23 cellular contexts compared by ENCODE assay signal in the genomic region with DNA sequence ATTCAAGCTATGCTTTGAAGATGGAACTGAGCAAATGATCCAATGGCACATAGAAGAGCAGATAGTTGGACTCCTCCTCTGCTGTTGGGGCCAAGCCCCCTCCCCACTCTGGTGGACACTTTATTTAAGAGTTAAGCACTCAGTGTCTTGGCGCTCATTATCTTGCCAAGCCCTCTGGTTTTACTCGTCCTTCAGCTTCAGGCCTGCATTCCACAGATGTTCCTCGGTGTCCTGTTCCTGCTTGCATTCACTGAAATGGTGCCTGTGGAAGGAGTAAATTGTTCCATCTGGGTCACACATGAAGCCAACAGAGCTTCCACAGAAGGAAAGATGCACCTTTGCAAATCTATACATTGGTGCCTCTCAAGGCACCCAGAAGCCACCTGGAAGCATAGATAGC. TPM values are rescaled to one million over a fixed set of nuclear protein-coding genes. Genes with fewer than 3 reads are reported as not detected.
DNase-seq lines count a peak whose midpoint lies in the region; ATAC-seq and TF ChIP-seq lines count a peak whose summit lies in the region.
"Had no signal": no experiment of that assay in that cellular context is flagged by ENCODE, and none has a peak within 500 bp of the region (broad histone marks: within the 10 kb centered on the region; RNA-seq: fewer than 3 reads in every experiment).

No MANE protein-coding gene starts in this region.

- POLR2A ChIA-PET in activated CD8-positive, alpha-beta T cell treated with anti-CD3 and anti-CD28 coated beads for 36 hours (lab: Charles Lee) = interaction anchor here (0.5 to 3.0 kb wide), 2 partner anchors 25 to 35 kb away, joined by 4 to 9 read pairs; partner anchors contain the start of gene MAML2
- POLR2A ChIA-PET in activated CD8-positive, alpha-beta T cell treated with anti-CD3 and anti-CD28 coated beads, Interleukin-2, amount 10 ng/mL, durations not matched to agents 7 days and 5 days (lab: Charles Lee) = interaction anchor here (1.2 kb wide), 1 partner anchor 24 kb away, joined by 5 read pairs; no protein-coding TSS in a partner anchor
- POLR2A ChIA-PET in T-cell (lab: Charles Lee) = interaction anchor here in 1 of 2 donors (1.0 kb wide), 1 partner anchor 262 kb away, joined by 3 read pairs; no protein-coding TSS in a partner anchor

- no peaks in the 10 kb centered on the region for H4K20me1 ChIP-seq in hepatocyte (ENCODE audit: insufficient read depth, poor library complexity, severe bottlenecking)
- peaks cover 4% of the 10 kb centered on the region for H4K20me1 ChIP-seq in smooth muscle cell (ENCODE audit: low read depth)
- H4K20me1 ChIP-seq: BLaER1 had no signal

- H3K27ac ChIP-seq in hepatocyte = peak overlapping the region; percentile 37
- peak overlapping the region; percentile 96 for H3K27ac ChIP-seq in smooth muscle cell (ENCODE audit: low read depth)
- H3K27ac ChIP-seq: BLaER1, neutrophil, transverse colon had no signal

- H3K9me2 ChIP-seq in hepatocyte (replicated peaks; ENCODE audit: insufficient read depth) = no peaks in the 10 kb centered on the region

- DNase-seq in activated CD8-positive, alpha-beta T cell treated with anti-CD3 and anti-CD28 coated beads for 36 hours = no peak
- no peak for DNase-seq in activated CD8-positive, alpha-beta T cell treated with anti-CD3 and anti-CD28 coated beads, Interleukin-2, amount 10 ng/mL, durations not matched to agents 7 days and 5 days
- DNase-seq in T-cell (no peak), hepatocyte (ENCODE audit: low spot score) (no peak), smooth muscle cell (lab: John Stamatoyannopoulos, UW; ENCODE audit: unreplicated experiment) (no peak), immature natural killer cell (no peak)
- DNase-seq: activated CD8-positive, alpha-beta memory T cell treated with anti-CD3 and anti-CD28 coated beads for 24 hours; activated naive CD8-positive, alpha-beta T cell treated with anti-CD3 and anti-CD28 coated beads, Interleukin-2, amount 50 U/mL, for 24 hours; DMS 273 treated with DMSO at 0.1 percent for 48 hours; foreskin melanocyte; GF-D8; NCI-H146; NCI-H748 treated with DMSO at 0.1 percent for 48 hours; OCI-M1; retina; SIG-M5; stimulated activated naive CD4-positive, alpha-beta T cell; transverse colon had no signal

- H3K27me3 ChIP-seq in hepatocyte = no peaks in the 10 kb centered on the region
- no peaks in the 10 kb centered on the region for H3K27me3 ChIP-seq in smooth muscle cell (ENCODE audit: low read depth)
- H3K27me3 ChIP-seq: BLaER1, neutrophil, transverse colon had no signal

- H3K36me3 ChIP-seq in hepatocyte (replicated peaks; ENCODE audit: insufficient read depth, low read depth) = no peaks in the 10 kb centered on the region
- no peaks in the 10 kb centered on the region for H3K36me3 ChIP-seq in smooth muscle cell (ENCODE audit: low read depth)
- H3K36me3 ChIP-seq: BLaER1, neutrophil, transverse colon had no signal

- H3K4me3 Mint-ChIP-seq in activated CD8-positive, alpha-beta T cell treated with anti-CD3 and anti-CD28 coated beads for 36 hours = no peak overlapping the region
- H3K4me3 Mint-ChIP-seq in activated CD8-positive, alpha-beta T cell treated with anti-CD3 and anti-CD28 coated beads, Interleukin-2, amount 10 ng/mL, durations not matched to agents 7 days and 5 days = no peak overlapping the region
- H3K4me3 Mint-ChIP-seq in T-cell (peak overlapping the region in 1 of 3 donors; percentile 46), immature natural killer cell (no peak overlapping the region)
- H3K4me3 Mint-ChIP-seq: activated naive CD8-positive, alpha-beta T cell treated with anti-CD3 and anti-CD28 coated beads, Interleukin-2, amount 50 U/mL, for 24 hours had no signal

- H3F3A ChIP-seq in smooth muscle cell (ENCODE audit: low read depth) = peaks cover 35% of the 10 kb centered on the region

- H3K79me2 ChIP-seq in hepatocyte = peaks cover 90% of the 10 kb centered on the region
- peaks cover 100% of the 10 kb centered on the region for H3K79me2 ChIP-seq in smooth muscle cell (ENCODE audit: low read depth)

- no peaks in the 10 kb centered on the region for H3K27me3 Mint-ChIP-seq in activated CD8-positive, alpha-beta T cell treated with anti-CD3 and anti-CD28 coated beads for 36 hours
- H3K27me3 Mint-ChIP-seq in activated CD8-positive, alpha-beta T cell treated with anti-CD3 and anti-CD28 coated beads, Interleukin-2, amount 10 ng/mL, durations not matched to agents 7 days and 5 days (ENCODE audit: low read depth) = no peaks in the 10 kb centered on the region
- no peaks in the 10 kb centered on the region for H3K27me3 Mint-ChIP-seq in T-cell
- H3K27me3 Mint-ChIP-seq in immature natural killer cell (ENCODE audit: low read depth in 3 of 3) = peaks cover 0 to 3% (median 0%) of the 10 kb centered on the region in 3 donors
- H3K27me3 Mint-ChIP-seq: activated naive CD8-positive, alpha-beta T cell treated with anti-CD3 and anti-CD28 coated beads, Interleukin-2, amount 50 U/mL, for 24 hours had no signal

- H3K9me3 Mint-ChIP-seq in activated CD8-positive, alpha-beta T cell treated with anti-CD3 and anti-CD28 coated beads for 36 hours = no peaks in the 10 kb centered on the region
- H3K9me3 Mint-ChIP-seq in activated CD8-positive, alpha-beta T cell treated with anti-CD3 and anti-CD28 coated beads, Interleukin-2, amount 10 ng/mL, durations not matched to agents 7 days and 5 days (ENCODE audit: insufficient read depth) = no peaks in the 10 kb centered on the region
- H3K9me3 Mint-ChIP-seq in T-cell = no peaks in the 10 kb centered on the region
- no peaks in the 10 kb centered on the region for H3K9me3 Mint-ChIP-seq in immature natural killer cell
- H3K9me3 Mint-ChIP-seq: activated naive CD8-positive, alpha-beta T cell treated with anti-CD3 and anti-CD28 coated beads, Interleukin-2, amount 50 U/mL, for 24 hours had no signal

- ATAC-seq in activated CD8-positive, alpha-beta T cell treated with anti-CD3 and anti-CD28 coated beads for 36 hours = no peak
- no peak for ATAC-seq in activated CD8-positive, alpha-beta T cell treated with anti-CD3 and anti-CD28 coated beads, Interleukin-2, amount 10 ng/mL, durations not matched to agents 7 days and 5 days
- ATAC-seq in T-cell (replicated peaks in 1 of 4) = no peak
- ATAC-seq in HG02610 (IDR thresholded peaks at IDR 0.05; ENCODE audit: unreplicated experiment) = no peak
- no peak for ATAC-seq in GM19324 (IDR thresholded peaks at IDR 0.05; ENCODE audit: low FRiP score, unreplicated experiment)
- ATAC-seq: activated naive CD8-positive, alpha-beta T cell treated with anti-CD3 and anti-CD28 coated beads, Interleukin-2, amount 50 U/mL, for 24 hours; GM12878 had no signal

- H3K4me1 Mint-ChIP-seq in activated CD8-positive, alpha-beta T cell treated with anti-CD3 and anti-CD28 coated beads for 36 hours (ENCODE audit: low read depth) = peaks cover 92% of the 10 kb centered on the region
- H3K4me1 Mint-ChIP-seq in activated CD8-positive, alpha-beta T cell treated with anti-CD3 and anti-CD28 coated beads, Interleukin-2, amount 10 ng/mL, durations not matched to agents 7 days and 5 days (ENCODE audit: low read depth) = peaks cover 61% of the 10 kb centered on the region
- H3K4me1 Mint-ChIP-seq in T-cell = peaks cover 92 to 97% (median 96%) of the 10 kb centered on the region in 3 donors
- H3K4me1 Mint-ChIP-seq in immature natural killer cell = peaks cover 48 to 76% of the 10 kb centered on the region in 2 donors

- intact Hi-C loops in activated CD8-positive, alpha-beta T cell treated with anti-CD3 and anti-CD28 coated beads for 36 hours (cut with micrococcal nuclease) = no loop called here

- H3K4me2 ChIP-seq in hepatocyte (no peak overlapping the region), smooth muscle cell (peak overlapping the region; percentile 65)
- H3K4me2 ChIP-seq: BLaER1 had no signal

- TF ChIP-seq CTCF in activated CD8-positive, alpha-beta T cell treated with anti-CD3 and anti-CD28 coated beads for 36 hours (IDR thresholded peaks at IDR 0.05) = no peak
- TF ChIP-seq CTCF in hepatocyte (IDR thresholded peaks at IDR 0.05; ENCODE audit: poor library complexity) = no peak
- TF ChIP-seq CTCF in smooth muscle cell (IDR thresholded peaks at IDR 0.05; ENCODE audit: borderline replicate concordance, insufficient read depth, poor library complexity, severe bottlenecking) = no peak

- peaks cover 53% of the 10 kb centered on the region for H3K36me3 Mint-ChIP-seq in activated CD8-positive, alpha-beta T cell treated with anti-CD3 and anti-CD28 coated beads for 36 hours (ENCODE audit: low read depth)
- peaks cover 59% of the 10 kb centered on the region for H3K36me3 Mint-ChIP-seq in activated CD8-positive, alpha-beta T cell treated with anti-CD3 and anti-CD28 coated beads, Interleukin-2, amount 10 ng/mL, durations not matched to agents 7 days and 5 days (ENCODE audit: low read depth)
- peaks cover 50% of the 10 kb centered on the region for H3K36me3 Mint-ChIP-seq in T-cell
- H3K36me3 Mint-ChIP-seq in immature natural killer cell = peaks cover 0 to 12% (median 6%) of the 10 kb centered on the region in 3 donors

- H3K9ac ChIP-seq in smooth muscle cell (ENCODE audit: low read depth) = no peak overlapping the region
- H3K9ac ChIP-seq: BLaER1 had no signal

- no peak overlapping the region for H3K4me3 ChIP-seq in hepatocyte
- no peak overlapping the region for H3K4me3 ChIP-seq in smooth muscle cell
- H3K4me3 ChIP-seq: BLaER1, GM12878, transverse colon had no signal

- CTCF ChIA-PET in activated CD8-positive, alpha-beta T cell treated with anti-CD3 and anti-CD28 coated beads for 36 hours (lab: Charles Lee) = interaction anchor here (0.9 to 2.2 kb wide), 3 partner anchors 9 to 26 kb away, joined by 3 to 5 read pairs (median 3); partner anchors contain the start of gene MAML2
- CTCF ChIA-PET in activated CD8-positive, alpha-beta T cell treated with anti-CD3 and anti-CD28 coated beads, Interleukin-2, amount 10 ng/mL, durations not matched to agents 7 days and 5 days (lab: Charles Lee) = interaction anchor here (0.7 to 11.2 kb wide), 2 partner anchors 8 to 25 kb away, joined by 4 to 69 read pairs; partner anchors contain the start of gene MAML2
- CTCF ChIA-PET in T-cell (lab: Charles Lee) = interaction anchor here in 1 of 2 donors (2.5 kb wide), 1 partner anchor 25 kb away, joined by 18 read pairs; the partner anchor contains the start of gene MAML2

- H3K27ac Mint-ChIP-seq in activated CD8-positive, alpha-beta T cell treated with anti-CD3 and anti-CD28 coated beads for 36 hours = peak overlapping the region; percentile 27
- H3K27ac Mint-ChIP-seq in activated CD8-positive, alpha-beta T cell treated with anti-CD3 and anti-CD28 coated beads, Interleukin-2, amount 10 ng/mL, durations not matched to agents 7 days and 5 days = no peak overlapping the region
- H3K27ac Mint-ChIP-seq in T-cell (peak overlapping the region; percentile 75 to 86), immature natural killer cell (peak overlapping the region in 3 of 6 donors; percentile 27 to 86 (median 86))

- WGBS in hepatocyte (ENCODE audit: low lambda C conversion rate, missing lambda C conversion rate) = 49% methylated on average over 3 of the region's 3 CpGs
- WGBS in smooth muscle cell (ENCODE audit: low lambda C conversion rate) = 20% methylated on average over 3 of the region's 3 CpGs

- H3K9me3 ChIP-seq in hepatocyte (ENCODE audit: low read depth) (no peaks in the 10 kb centered on the region), smooth muscle cell (replicated peaks; ENCODE audit: low read depth) (no peaks in the 10 kb centered on the region)
- H3K9me3 ChIP-seq: BLaER1, neutrophil, transverse colon had no signal

- peaks cover 27% of the 10 kb centered on the region for H3K4me1 ChIP-seq in hepatocyte (ENCODE audit: insufficient read depth)
- H3K4me1 ChIP-seq in smooth muscle cell (ENCODE audit: low read depth) = peaks cover 18% of the 10 kb centered on the region

- H2AFZ ChIP-seq in hepatocyte = no peak overlapping the region
- H2AFZ ChIP-seq in smooth muscle cell (ENCODE audit: low read depth) = no peak overlapping the region

RNA-seq across cellular contexts. Expression of gene MAML2, which starts 26.1 kb away (rescaled TPM):
- total RNA-seq in activated CD8-positive, alpha-beta T cell treated with anti-CD3 and anti-CD28 coated beads for 36 hours = 10 to 100 TPM; 11.8 to 12.5 TPM
- 10 to 100 TPM; 14.7 to 15.5 TPM for total RNA-seq in activated CD8-positive, alpha-beta T cell treated with anti-CD3 and anti-CD28 coated beads, Interleukin-2, amount 10 ng/mL, durations not matched to agents 7 days and 5 days
- total RNA-seq in T-cell (10 to 100 TPM; 30.4 to 66.7 (median 35.1) TPM), hepatocyte (14.0 and 15.3 TPM in 2 replicates), smooth muscle cell (45.0 and 52.4 TPM in 2 replicates)
- polyA plus RNA-seq in hepatocyte (4.7 and 5.8 TPM in 2 replicates), smooth muscle cell (8.7 and 10.1 TPM in 2 replicates), immature natural killer cell (1 to 10 TPM in 2 of 3 donors, under 1 TPM in 1; 0.26 to 4.5 (median 1.1) TPM)
